Comparison of ENCODE assay signal across 8 cellular contexts in genomic region chr6:65649392-65649791, GRCh38. TPM values are rescaled to one million over a fixed set of nuclear protein-coding genes. Genes with fewer than 3 reads are reported as not detected.
"Had no signal": no experiment of that assay in that cellular context is flagged by ENCODE, and none has a peak within 500 bp of the region (broad histone marks: within the 10 kb centered on the region; RNA-seq: fewer than 3 reads in every experiment).

No MANE protein-coding gene starts in this region.

- ATAC-seq: GM23338 had no signal

- FAIRE-seq: H1, H54, HTR-8/SVneo had no signal

- H3K27ac ChIP-seq: KMS-11 had no signal

- H3K4me3 ChIP-seq: GM23338 had no signal

- H3K9ac ChIP-seq: KMS-11 had no signal

- DNase-seq: H9, HCEC 1CT, KBM-7 had no signal

- H3K4me2 ChIP-seq: KMS-11 had no signal

RNA-seq across cellular contexts. Expression of gene EYS, which starts 57.6 kb away (rescaled TPM):
- total RNA-seq: H9 had no signal
